9 cellular contexts compared by ENCODE assay signal in genomic region chr17:63445065-63445464, GRCh38. TPM values are rescaled to one million over a fixed set of nuclear protein-coding genes. Genes with fewer than 3 reads are reported as not detected.
DNase-seq lines count a peak whose midpoint lies in the region; ATAC-seq and TF ChIP-seq lines count a peak whose summit lies in the region.
"Had no signal": no experiment of that assay in that cellular context is flagged by ENCODE, and none has a peak within 500 bp of the region (broad histone marks: within the 10 kb centered on the region; RNA-seq: fewer than 3 reads in every experiment).

No MANE protein-coding gene starts in this region.

- POLR2A ChIA-PET in activated CD4-positive, alpha-beta T cell treated with anti-CD3 and anti-CD28 coated beads, Interleukin-2, amount 10 ng/mL, durations not matched to agents 7 days and 5 days (lab: Charles Lee), result no interaction called here

- peaks cover 41% of the 10 kb centered on the region for H3K4me1 ChIP-seq in BE2C
- H3K4me1 ChIP-seq: SJCRH30 had no signal

- H3K27me3 Mint-ChIP-seq in activated CD4-positive, alpha-beta T cell treated with anti-CD3 and anti-CD28 coated beads, Interleukin-2, amount 10 ng/mL, durations not matched to agents 7 days and 5 days, result peaks cover 16% of the 10 kb centered on the region
- no peaks in the 10 kb centered on the region for H3K27me3 Mint-ChIP-seq in activated T-helper 17 cell treated with anti-CD3 and anti-CD28 coated beads, Interleukin-2, amount 50 U/mL, for 72 hours
- peaks cover 7 to 14% (median 8%) of the 10 kb centered on the region in 3 donors for H3K27me3 Mint-ChIP-seq in immature natural killer cell (ENCODE audit: low read depth in 3 of 3)
- peaks cover 8 to 10% of the 10 kb centered on the region in 2 donors for H3K27me3 Mint-ChIP-seq in stimulated activated naive B cell treated with anti-CD40 and anti-IgM and Interleukin-4, amounts not matched to agents 10 μg/mL and 1 μg/mL and 100 μg/mL, for 72 hours

- no peak for DNase-seq in activated CD4-positive, alpha-beta T cell treated with anti-CD3 and anti-CD28 coated beads, Interleukin-2, amount 10 ng/mL, durations not matched to agents 7 days and 5 days
- no peak for DNase-seq in activated CD4-positive, alpha-beta T cell treated with anti-CD3 and anti-CD28 coated beads, Interleukin-2, amount 50 U/mL, for 48 hours
- DNase-seq in immature natural killer cell, result no peak
- no peak for DNase-seq in stimulated activated naive B cell treated with anti-CD40 and anti-IgM and Interleukin-4, amounts not matched to agents 10 μg/mL and 1 μg/mL and 100 μg/mL, for 72 hours
- DNase-seq in BE2C, result no peak
- DNase-seq in DMS79 treated with DMSO at 0.1 percent for 48 hours (lab: John Stamatoyannopoulos, UW), result no peak
- no peak for DNase-seq in ecto neural progenitor cell (ENCODE audit: low spot score)
- DNase-seq: SJCRH30 had no signal

- H3K27ac Mint-ChIP-seq in activated CD4-positive, alpha-beta T cell treated with anti-CD3 and anti-CD28 coated beads, Interleukin-2, amount 10 ng/mL, durations not matched to agents 7 days and 5 days, result peak overlapping the region; percentile 69
- H3K27ac Mint-ChIP-seq in activated T-helper 17 cell treated with anti-CD3 and anti-CD28 coated beads, Interleukin-2, amount 50 U/mL, for 72 hours, result peak overlapping the region; percentile 80
- H3K27ac Mint-ChIP-seq in immature natural killer cell, result peak overlapping the region; percentile 43 to 94 (median 80)
- H3K27ac Mint-ChIP-seq in stimulated activated naive B cell treated with anti-CD40 and anti-IgM and Interleukin-4, amounts not matched to agents 10 μg/mL and 1 μg/mL and 100 μg/mL, for 72 hours, result peak overlapping the region; percentile 77

- H3K9me3 ChIP-seq in BE2C, result no peaks in the 10 kb centered on the region
- H3K9me3 ChIP-seq: SJCRH30 had no signal

- ATAC-seq in activated T-helper 17 cell treated with anti-CD3 and anti-CD28 coated beads, Interleukin-2, amount 50 U/mL, for 72 hours (replicated peaks), result no peak
- ATAC-seq in stimulated activated naive B cell treated with anti-CD40 and anti-IgM and Interleukin-4, amounts not matched to agents 10 μg/mL and 1 μg/mL and 100 μg/mL, for 72 hours (replicated peaks), result no peak

- no peak for TF ChIP-seq CTCF in BE2C (IDR thresholded peaks at IDR 0.05; ENCODE audit: low read depth, low read length)

- H3K4me1 Mint-ChIP-seq in activated CD4-positive, alpha-beta T cell treated with anti-CD3 and anti-CD28 coated beads, Interleukin-2, amount 10 ng/mL, durations not matched to agents 7 days and 5 days, result peaks cover 37% of the 10 kb centered on the region
- peaks cover 18% of the 10 kb centered on the region for H3K4me1 Mint-ChIP-seq in activated T-helper 17 cell treated with anti-CD3 and anti-CD28 coated beads, Interleukin-2, amount 50 U/mL, for 72 hours
- peaks cover 30 to 37% of the 10 kb centered on the region in 2 donors for H3K4me1 Mint-ChIP-seq in immature natural killer cell
- H3K4me1 Mint-ChIP-seq in stimulated activated naive B cell treated with anti-CD40 and anti-IgM and Interleukin-4, amounts not matched to agents 10 μg/mL and 1 μg/mL and 100 μg/mL, for 72 hours, result peaks cover 29 to 47% of the 10 kb centered on the region in 2 donors

- H3K4me3 Mint-ChIP-seq in activated CD4-positive, alpha-beta T cell treated with anti-CD3 and anti-CD28 coated beads, Interleukin-2, amount 10 ng/mL, durations not matched to agents 7 days and 5 days, result peak overlapping the region; percentile 50
- H3K4me3 Mint-ChIP-seq in activated T-helper 17 cell treated with anti-CD3 and anti-CD28 coated beads, Interleukin-2, amount 50 U/mL, for 72 hours, result peak overlapping the region; percentile 66
- peak overlapping the region; percentile 75 to 85 (median 84) for H3K4me3 Mint-ChIP-seq in immature natural killer cell
- H3K4me3 Mint-ChIP-seq in stimulated activated naive B cell treated with anti-CD40 and anti-IgM and Interleukin-4, amounts not matched to agents 10 μg/mL and 1 μg/mL and 100 μg/mL, for 72 hours, result peak overlapping the region; percentile 79 to 83

- no peaks in the 10 kb centered on the region for H3K27me3 ChIP-seq in BE2C
- H3K27me3 ChIP-seq: SJCRH30 had no signal

- CTCF ChIA-PET in activated CD4-positive, alpha-beta T cell treated with anti-CD3 and anti-CD28 coated beads, Interleukin-2, amount 10 ng/mL, durations not matched to agents 7 days and 5 days (lab: Charles Lee), result interaction anchor here (0.6 to 6.0 kb wide), 5 partner anchors 9 to 575 kb away, joined by 3 to 57 read pairs (median 10); partner anchors contain the start of gene ICAM2

- H3K36me3 Mint-ChIP-seq in activated CD4-positive, alpha-beta T cell treated with anti-CD3 and anti-CD28 coated beads, Interleukin-2, amount 10 ng/mL, durations not matched to agents 7 days and 5 days (ENCODE audit: low read depth), result peaks cover 4% of the 10 kb centered on the region
- H3K36me3 Mint-ChIP-seq in activated T-helper 17 cell treated with anti-CD3 and anti-CD28 coated beads, Interleukin-2, amount 50 U/mL, for 72 hours (ENCODE audit: low read depth), result no peaks in the 10 kb centered on the region
- no peaks in the 10 kb centered on the region for H3K36me3 Mint-ChIP-seq in immature natural killer cell
- no peaks in the 10 kb centered on the region for H3K36me3 Mint-ChIP-seq in stimulated activated naive B cell treated with anti-CD40 and anti-IgM and Interleukin-4, amounts not matched to agents 10 μg/mL and 1 μg/mL and 100 μg/mL, for 72 hours

- no peaks in the 10 kb centered on the region for H3K36me3 ChIP-seq in BE2C
- H3K36me3 ChIP-seq: SJCRH30 had no signal

- H3K9me3 Mint-ChIP-seq in activated CD4-positive, alpha-beta T cell treated with anti-CD3 and anti-CD28 coated beads, Interleukin-2, amount 10 ng/mL, durations not matched to agents 7 days and 5 days, result no peaks in the 10 kb centered on the region
- H3K9me3 Mint-ChIP-seq in activated T-helper 17 cell treated with anti-CD3 and anti-CD28 coated beads, Interleukin-2, amount 50 U/mL, for 72 hours, result no peaks in the 10 kb centered on the region
- no peaks in the 10 kb centered on the region for H3K9me3 Mint-ChIP-seq in immature natural killer cell
- H3K9me3 Mint-ChIP-seq in stimulated activated naive B cell treated with anti-CD40 and anti-IgM and Interleukin-4, amounts not matched to agents 10 μg/mL and 1 μg/mL and 100 μg/mL, for 72 hours, result no peaks in the 10 kb centered on the region

- no peak overlapping the region for H3K4me3 ChIP-seq in BE2C (ENCODE audit: low read depth, low read length)
- H3K4me3 ChIP-seq: SJCRH30 had no signal

RNA-seq across cellular contexts. Expression of gene CYB561, which starts 1.0 kb away (rescaled TPM):
- total RNA-seq in activated CD4-positive, alpha-beta T cell treated with anti-CD3 and anti-CD28 coated beads, Interleukin-2, amount 10 ng/mL, durations not matched to agents 7 days and 5 days, result 1 to 10 TPM; 7.9 to 9.5 TPM
- 10 to 100 TPM in 1 of 2 donors, 1 to 10 TPM in 1; 6.7 to 10.8 TPM for total RNA-seq in activated T-helper 17 cell treated with anti-CD3 and anti-CD28 coated beads, Interleukin-2, amount 50 U/mL, for 72 hours
- 10 to 100 TPM; 13.7 to 22.4 (median 21.0) TPM for polyA plus RNA-seq in immature natural killer cell
- polyA plus RNA-seq in BE2C (2012; ENCODE audit: insufficient read depth, insufficient read length, low read depth), result 212 TPM
- total RNA-seq: SJCRH30 had no signal

RNA-seq across cellular contexts. Expression of gene ACE, which starts 31.8 kb away (rescaled TPM):
- total RNA-seq in activated CD4-positive, alpha-beta T cell treated with anti-CD3 and anti-CD28 coated beads, Interleukin-2, amount 10 ng/mL, durations not matched to agents 7 days and 5 days, result 1 to 10 TPM; 4.1 to 5.9 TPM
- total RNA-seq in activated T-helper 17 cell treated with anti-CD3 and anti-CD28 coated beads, Interleukin-2, amount 50 U/mL, for 72 hours, result 1 to 10 TPM in 1 of 2 donors, under 1 TPM in 1; 0.61 to 1.4 TPM
- under 1 TPM in 1 of 3 donors, not detected in 2; 0.28 TPM for polyA plus RNA-seq in immature natural killer cell
- polyA plus RNA-seq in BE2C (2012; ENCODE audit: insufficient read depth, insufficient read length, low read depth), result 138 TPM
